In genomic region chr11:37995886-37996285, GRCh38 we compare ENCODE assay signal across 9 cellular contexts.
"Had no signal": no experiment of that assay in that cellular context is flagged by ENCODE, and none has a peak within 500 bp of the region (broad histone marks: within the 10 kb centered on the region; RNA-seq: fewer than 3 reads in every experiment).

No MANE protein-coding gene starts in this region.

- H3K36me3 ChIP-seq: HAP-1 had no signal

- H3K36me3 Mint-ChIP-seq: IgD-negative memory B cell had no signal

- ATAC-seq: HCT116, HepG2 had no signal

- H3K4me1 ChIP-seq: HAP-1 had no signal

- H3K4me1 Mint-ChIP-seq: IgD-negative memory B cell had no signal

- H2AFZ ChIP-seq: GM23248 had no signal

- DNase-seq: GM23248, GOT3, H7, HFFc6 had no signal

- H3K4me3 Mint-ChIP-seq: HFFc6, IgD-negative memory B cell had no signal

- H3K27me3 Mint-ChIP-seq: IgD-negative memory B cell had no signal

- H3K27ac ChIP-seq: GM23248, HL-60 had no signal

- H3K9ac ChIP-seq: GM23248 had no signal

- H3K4me3 ChIP-seq: GM23248, HAP-1 had no signal

- H3K27ac Mint-ChIP-seq: HFFc6, IgD-negative memory B cell had no signal

- H3K9me3 ChIP-seq: HAP-1 had no signal
